Comparison of ENCODE assay signal across 10 cellular contexts in the genomic region with DNA sequence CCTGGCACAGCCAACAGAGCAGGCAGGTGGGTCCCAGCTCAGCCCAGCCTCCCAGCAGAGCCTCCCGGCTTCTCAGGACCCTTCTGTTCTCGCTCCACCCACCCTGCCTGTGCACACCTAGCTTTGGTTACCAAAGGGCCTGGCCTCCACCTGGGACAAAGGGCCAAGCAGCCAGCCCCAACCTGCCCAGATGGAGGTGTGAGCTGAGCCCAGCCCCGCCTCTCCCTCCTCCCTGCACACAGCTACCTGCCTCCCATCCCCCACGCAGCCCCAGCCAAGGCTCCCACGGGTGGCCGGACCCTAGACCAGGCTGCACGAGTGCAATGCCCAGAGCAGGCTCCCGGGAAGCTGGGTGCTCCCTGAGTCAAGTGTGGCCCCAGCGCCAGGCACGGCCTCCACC. TPM values are rescaled to one million over a fixed set of nuclear protein-coding genes. Genes with fewer than 3 reads are reported as not detected.
DNase-seq lines count a peak whose midpoint lies in the region; ATAC-seq and TF ChIP-seq lines count a peak whose summit lies in the region.
"Had no signal": no experiment of that assay in that cellular context is flagged by ENCODE, and none has a peak within 500 bp of the region (broad histone marks: within the 10 kb centered on the region; RNA-seq: fewer than 3 reads in every experiment).

No MANE protein-coding gene starts in this region.

- WGBS in neuronal stem cell (ENCODE audit: extremely low coverage in 2 of 2, insufficient read length in 2 of 2, insufficient replicate concordance in 1 of 2), 2 donors = no CpG with 5 or more reads among the region's 10 CpGs

- no peak overlapping the region for H2BK12ac ChIP-seq in neuronal stem cell (ENCODE audit: low read length)

- H3K9me3 Mint-ChIP-seq in brain = no peaks in the 10 kb centered on the region
- no peaks in the 10 kb centered on the region for H3K9me3 Mint-ChIP-seq in activated T-helper 17 cell treated with anti-CD3 and anti-CD28 coated beads, Interleukin-2, amount 50 U/mL, for 72 hours
- H3K9me3 Mint-ChIP-seq: activated naive CD8-positive, alpha-beta T cell treated with anti-CD3 and anti-CD28 coated beads for 36 hours had no signal

- peaks cover 0 to 1% of the 10 kb centered on the region in 2 donors for H3K9me3 ChIP-seq in neuronal stem cell (replicated peaks in 1 of 2; ENCODE audit: control insufficient read depth in 2 of 2, insufficient read depth in 1 of 2, low read depth in 1 of 2, low read length in 2 of 2)
- H3K9me3 ChIP-seq: left lung had no signal

- H3K4me3 Mint-ChIP-seq in brain = peak overlapping the region in 3 of 5 experiments; percentile 25 to 63 (median 46)
- H3K4me3 Mint-ChIP-seq in activated T-helper 17 cell treated with anti-CD3 and anti-CD28 coated beads, Interleukin-2, amount 50 U/mL, for 72 hours = no peak overlapping the region
- H3K4me3 Mint-ChIP-seq: activated naive CD8-positive, alpha-beta T cell treated with anti-CD3 and anti-CD28 coated beads for 36 hours had no signal

- peak overlapping the region; percentile 21 for H2AK5ac ChIP-seq in neuronal stem cell (ENCODE audit: low read depth, low read length)

- peaks cover 3% of the 10 kb centered on the region for H3K27me3 Mint-ChIP-seq in brain
- H3K27me3 Mint-ChIP-seq in activated T-helper 17 cell treated with anti-CD3 and anti-CD28 coated beads, Interleukin-2, amount 50 U/mL, for 72 hours = no peaks in the 10 kb centered on the region
- H3K27me3 Mint-ChIP-seq: activated naive CD8-positive, alpha-beta T cell treated with anti-CD3 and anti-CD28 coated beads for 36 hours had no signal

- no peak overlapping the region for H3K4ac ChIP-seq in neuronal stem cell (ENCODE audit: low read length)

- H2AFZ ChIP-seq in neuronal stem cell (ENCODE audit: low read length) = no peak overlapping the region

- no peak overlapping the region for H3K18ac ChIP-seq in neuronal stem cell (ENCODE audit: low read length)

- H3K9ac ChIP-seq in neuronal stem cell (ENCODE audit: low read depth, low read length, poor library complexity) = peak overlapping the region; percentile 44

- H2BK120ac ChIP-seq in neuronal stem cell (ENCODE audit: low read depth, low read length) = peak overlapping the region; percentile 87

- no peaks in the 10 kb centered on the region for H3K27me3 ChIP-seq in neuronal stem cell (ENCODE audit: control insufficient read depth in 3 of 3, insufficient read depth in 3 of 3, low read depth in 1 of 3, low read length in 3 of 3)

- H3K14ac ChIP-seq in neuronal stem cell (ENCODE audit: low read length) = no peak overlapping the region

- no peak for ATAC-seq in HG03280 (IDR thresholded peaks at IDR 0.05; ENCODE audit: unreplicated experiment)
- no peak for ATAC-seq in activated T-helper 17 cell treated with anti-CD3 and anti-CD28 coated beads, Interleukin-2, amount 50 U/mL, for 72 hours (replicated peaks)
- ATAC-seq: left lung had no signal

- no peak overlapping the region for H2BK15ac ChIP-seq in neuronal stem cell (ENCODE audit: low read length)

- no peaks in the 10 kb centered on the region for H3K36me3 Mint-ChIP-seq in brain
- peaks cover 8% of the 10 kb centered on the region for H3K36me3 Mint-ChIP-seq in activated T-helper 17 cell treated with anti-CD3 and anti-CD28 coated beads, Interleukin-2, amount 50 U/mL, for 72 hours (ENCODE audit: low read depth)
- H3K36me3 Mint-ChIP-seq: activated naive CD8-positive, alpha-beta T cell treated with anti-CD3 and anti-CD28 coated beads for 36 hours had no signal

- H3K27ac Mint-ChIP-seq in brain = peak overlapping the region in 1 of 5 experiments; percentile 74
- no peak overlapping the region for H3K27ac Mint-ChIP-seq in activated T-helper 17 cell treated with anti-CD3 and anti-CD28 coated beads, Interleukin-2, amount 50 U/mL, for 72 hours

- TF ChIP-seq CTCF in brain (conservative IDR thresholded peaks at IDR 0.05) = no peak

- H3K27ac ChIP-seq in neuronal stem cell (replicated peaks; ENCODE audit: low read length) = no peak overlapping the region
- H3K27ac ChIP-seq: left lung had no signal

- peak overlapping the region; percentile 65 for H3K23ac ChIP-seq in neuronal stem cell (ENCODE audit: low read depth, low read length, poor library complexity)

- peak; percentile 78 for DNase-seq in DMS153 treated with DMSO at 0.1 percent for 48 hours (lab: John Stamatoyannopoulos, UW; ENCODE audit: unreplicated experiment)
- peak; percentile 78 for DNase-seq in NCI-H2029 (lab: John Stamatoyannopoulos, UW)
- no peak for DNase-seq in neuronal stem cell (ENCODE audit: low spot score)
- DNase-seq in NCI-H2227 (lab: John Stamatoyannopoulos, UW; ENCODE audit: unreplicated experiment) = no peak
- no peak for DNase-seq in NOMO-1 treated with DMSO at 0.1 percent for 48 hours (lab: John Stamatoyannopoulos, UW; ENCODE audit: unreplicated experiment)
- DNase-seq: activated naive CD8-positive, alpha-beta T cell treated with anti-CD3 and anti-CD28 coated beads for 36 hours; left lung had no signal

- no peak overlapping the region for H3K4me3 ChIP-seq in neuronal stem cell (ENCODE audit: low read length in 2 of 2)
- H3K4me3 ChIP-seq: left lung had no signal

- H3K4me2 ChIP-seq in neuronal stem cell (ENCODE audit: insufficient read depth, low read length, poor library complexity, severe bottlenecking) = no peak overlapping the region

- H3K79me1 ChIP-seq in neuronal stem cell (ENCODE audit: low read depth, low read length) = peaks cover 31% of the 10 kb centered on the region

- no peak overlapping the region for H4K8ac ChIP-seq in neuronal stem cell (ENCODE audit: low read depth, low read length)

- no peak overlapping the region for H4K91ac ChIP-seq in neuronal stem cell (ENCODE audit: low read depth, low read length, poor library complexity)

- H3K4me1 Mint-ChIP-seq in brain = peaks cover 44% of the 10 kb centered on the region
- H3K4me1 Mint-ChIP-seq in activated T-helper 17 cell treated with anti-CD3 and anti-CD28 coated beads, Interleukin-2, amount 50 U/mL, for 72 hours = no peaks in the 10 kb centered on the region

- H3K4me1 ChIP-seq in neuronal stem cell (ENCODE audit: control insufficient read depth in 2 of 2, insufficient read depth in 1 of 2, low read depth in 1 of 2, low read length in 2 of 2) = peaks cover 15 to 21% of the 10 kb centered on the region in 2 donors

- H3K36me3 ChIP-seq in neuronal stem cell (replicated peaks in 1 of 2; ENCODE audit: control insufficient read depth in 2 of 2, insufficient read depth in 2 of 2, low read length in 2 of 2) = peaks cover 7 to 25% of the 10 kb centered on the region in 2 donors

- no peak overlapping the region for H2BK5ac ChIP-seq in neuronal stem cell (ENCODE audit: low read length)

RNA-seq across cellular contexts. Expression of a gene that starts 5.6 kb away (rescaled TPM):
- polyA plus RNA-seq in brain (ENCODE audit: insufficient read depth, low read depth, low replicate concordance) = 72.3 TPM
- polyA plus RNA-seq in neuronal stem cell (2013, experiment 1 of 2) = 6.1 TPM
- 6.4 TPM for polyA plus RNA-seq in neuronal stem cell (2013, experiment 2 of 2)
- 1 to 10 TPM; 5.5 to 9.4 TPM for total RNA-seq in activated T-helper 17 cell treated with anti-CD3 and anti-CD28 coated beads, Interleukin-2, amount 50 U/mL, for 72 hours

RNA-seq across cellular contexts. Expression of a gene that starts 6.4 kb away (rescaled TPM):
- polyA plus RNA-seq in brain (ENCODE audit: insufficient read depth, low read depth, low replicate concordance) = 173 TPM
- 55.4 TPM for polyA plus RNA-seq in neuronal stem cell (2013, experiment 1 of 2)
- 54.1 TPM for polyA plus RNA-seq in neuronal stem cell (2013, experiment 2 of 2)
- 10 to 100 TPM; 43.7 to 84.7 TPM for total RNA-seq in activated T-helper 17 cell treated with anti-CD3 and anti-CD28 coated beads, Interleukin-2, amount 50 U/mL, for 72 hours

RNA-seq across cellular contexts. Expression of a gene that starts 6.5 kb away (rescaled TPM):
- 36.9 TPM for polyA plus RNA-seq in brain (ENCODE audit: insufficient read depth, low read depth, low replicate concordance)
- 16.9 TPM for polyA plus RNA-seq in neuronal stem cell (2013, experiment 1 of 2)
- polyA plus RNA-seq in neuronal stem cell (2013, experiment 2 of 2) = 16.3 TPM
- 10 to 100 TPM; 50.6 to 53.1 TPM for total RNA-seq in activated T-helper 17 cell treated with anti-CD3 and anti-CD28 coated beads, Interleukin-2, amount 50 U/mL, for 72 hours

RNA-seq across cellular contexts. Expression of a gene that starts 10.5 kb away (rescaled TPM):
- polyA plus RNA-seq in brain (ENCODE audit: insufficient read depth, low read depth, low replicate concordance) = 55.2 TPM
- polyA plus RNA-seq in neuronal stem cell (2013, experiment 1 of 2) = 27.8 TPM
- 27.6 TPM for polyA plus RNA-seq in neuronal stem cell (2013, experiment 2 of 2)
- 10 to 100 TPM; 19.3 to 27.3 TPM for total RNA-seq in activated T-helper 17 cell treated with anti-CD3 and anti-CD28 coated beads, Interleukin-2, amount 50 U/mL, for 72 hours

RNA-seq across cellular contexts. Expression of a gene that starts 10.6 kb away (rescaled TPM):
- polyA plus RNA-seq in brain (ENCODE audit: insufficient read depth, low read depth, low replicate concordance) = 20.7 TPM
- 16.1 TPM for polyA plus RNA-seq in neuronal stem cell (2013, experiment 1 of 2)
- polyA plus RNA-seq in neuronal stem cell (2013, experiment 2 of 2) = 15.4 TPM
- 10 to 100 TPM; 20.5 to 40.2 TPM for total RNA-seq in activated T-helper 17 cell treated with anti-CD3 and anti-CD28 coated beads, Interleukin-2, amount 50 U/mL, for 72 hours

Comparison
In these comparisons a context has a peak if more than half of its experiments do, and no peak if none do; other contexts are left out.
1. DNase-seq: peak in DMS153 treated with DMSO at 0.1 percent for 48 hours (single experiment) and NCI-H2029 (single experiment); none in neuronal stem cell (single experiment), NCI-H2227 (single experiment) and NOMO-1 treated with DMSO at 0.1 percent for 48 hours (single experiment).